ENCODE assay signal across 12 cellular contexts in genomic region chr11:119314748-119315138, GRCh38. TPM values are rescaled to one million over a fixed set of nuclear protein-coding genes. Genes with fewer than 3 reads are reported as not detected.
DNase-seq lines count a peak whose midpoint lies in the region; ATAC-seq and TF ChIP-seq lines count a peak whose summit lies in the region.
"Had no signal": no experiment of that assay in that cellular context is flagged by ENCODE, and none has a peak within 500 bp of the region (broad histone marks: within the 10 kb centered on the region; RNA-seq: fewer than 3 reads in every experiment).

No MANE protein-coding gene starts in this region.

- H3K4me2 ChIP-seq in mesenchymal stem cell (ENCODE audit: low read length, poor library complexity, severe bottlenecking): peak overlapping the region; percentile 55

- no peak overlapping the region for H3K14ac ChIP-seq in mesenchymal stem cell (ENCODE audit: low read length in 2 of 2)

- H2BK5ac ChIP-seq in mesenchymal stem cell (ENCODE audit: low read depth, low read length, poor library complexity, severe bottlenecking): no peak overlapping the region

- H3K4me1 ChIP-seq in mesenchymal stem cell (ENCODE audit: control insufficient read depth, insufficient read depth, low read depth, low read length) (peaks cover 38% of the 10 kb centered on the region), tibial nerve (peaks cover 0 to 62% (median 39%) of the 10 kb centered on the region in 4 donors)

- H3K27ac ChIP-seq in angular gyrus (ENCODE audit: low read depth, low read length): peak overlapping the region; percentile 88
- no peak overlapping the region for H3K27ac ChIP-seq in mesenchymal stem cell (ENCODE audit: low read length, poor library complexity, severe bottlenecking)
- peak overlapping the region; percentile 87 to 96 (median 93) for H3K27ac ChIP-seq in tibial nerve

- H3K9me3 ChIP-seq in mesenchymal stem cell (ENCODE audit: control insufficient read depth, low read length) (no peaks in the 10 kb centered on the region), tibial nerve (no peaks in the 10 kb centered on the region)

- no peak overlapping the region for H3K9ac ChIP-seq in mesenchymal stem cell (ENCODE audit: low read length)

- peaks cover 19% of the 10 kb centered on the region for H3K4me1 Mint-ChIP-seq in activated T-cell treated with anti-CD3 and anti-CD28 coated beads, Interleukin-2, amount 50 U/mL, for 4 hours (ENCODE audit: low read depth)

- H2AK5ac ChIP-seq in mesenchymal stem cell (ENCODE audit: low read length, severe bottlenecking): no peak overlapping the region

- peak overlapping the region; percentile 71 for H3K4me3 Mint-ChIP-seq in activated T-cell treated with anti-CD3 and anti-CD28 coated beads, Interleukin-2, amount 50 U/mL, for 4 hours

- no peak for ATAC-seq in activated T-cell treated with anti-CD3 and anti-CD28 coated beads, Interleukin-2, amount 50 U/mL, for 4 hours
- no peak for ATAC-seq in HG03460 (IDR thresholded peaks at IDR 0.05; ENCODE audit: unreplicated experiment)
- ATAC-seq in HG02571 (IDR thresholded peaks at IDR 0.05; ENCODE audit: unreplicated experiment): no peak

- peak overlapping the region in 1 of 2 experiments; percentile 57 for H2BK12ac ChIP-seq in mesenchymal stem cell (ENCODE audit: low read length in 2 of 2)

- 91% methylated on average over 17 of the region's 17 CpGs for WGBS in mesenchymal stem cell
- 54 to 58% methylated on average over 17 of the region's 17 CpGs for WGBS in tibial nerve, 2 donors

- no peak for TF ChIP-seq POLR2A in tibial nerve (IDR thresholded peaks at IDR 0.05)

- TF ChIP-seq EP300 in tibial nerve (IDR thresholded peaks at IDR 0.05): no peak

- no peak overlapping the region for H4K8ac ChIP-seq in mesenchymal stem cell (ENCODE audit: low read length)

- DNase-seq in activated T-cell treated with anti-CD3 and anti-CD28 coated beads, Interleukin-2, amount 50 U/mL, for 4 hours: no peak
- no peak for DNase-seq in activated T-cell treated with anti-CD3 and anti-CD28 coated beads, Interleukin-2, amount 50 U/mL, for 48 hours
- DNase-seq in mesenchymal stem cell (no peak), tibial nerve (ENCODE audit: low spot score in 2 of 2) (no peak)
- no peak for DNase-seq in stimulated activated naive CD4-positive, alpha-beta T cell treated with Interleukin-2 at 50 U/mL for 16 hours (lab: John Stamatoyannopoulos, UW)
- DNase-seq: GF-D8, KG1 had no signal

- no peak overlapping the region for H3K4me3 ChIP-seq in mesenchymal stem cell (ENCODE audit: insufficient read depth in 1 of 2, low read depth in 1 of 2, low read length in 2 of 2)
- H3K4me3 ChIP-seq in tibial nerve: peak overlapping the region; percentile 60 to 71 (median 65)

- H3K18ac ChIP-seq in mesenchymal stem cell (ENCODE audit: low read depth in 1 of 2, low read length in 2 of 2): no peak overlapping the region

- H3K36me3 ChIP-seq in mesenchymal stem cell (ENCODE audit: control insufficient read depth in 1 of 2, insufficient read depth in 2 of 2, low read depth in 1 of 2, low read length in 2 of 2): peaks cover 6 to 45% of the 10 kb centered on the region in 2 experiments
- peaks cover 0 to 33% (median 4%) of the 10 kb centered on the region in 3 donors for H3K36me3 ChIP-seq in tibial nerve

- no peak overlapping the region for H3K23ac ChIP-seq in mesenchymal stem cell (ENCODE audit: low read length in 2 of 2)

- peaks cover 16% of the 10 kb centered on the region for H3K27me3 Mint-ChIP-seq in activated T-cell treated with anti-CD3 and anti-CD28 coated beads, Interleukin-2, amount 50 U/mL, for 4 hours (ENCODE audit: low read depth)

- peaks cover 17% of the 10 kb centered on the region for H3K79me1 ChIP-seq in mesenchymal stem cell (replicated peaks; ENCODE audit: low read length, poor library complexity, severe bottlenecking)

- H4K91ac ChIP-seq in mesenchymal stem cell (ENCODE audit: low read length): no peak overlapping the region

- no peak overlapping the region for H2AFZ ChIP-seq in mesenchymal stem cell (ENCODE audit: low read depth, low read length)

- H3K4ac ChIP-seq in mesenchymal stem cell (ENCODE audit: low read depth in 1 of 2, low read length in 2 of 2): no peak overlapping the region

- H3K27me3 ChIP-seq in mesenchymal stem cell (ENCODE audit: control insufficient read depth in 1 of 2, insufficient read depth in 1 of 2, low read length in 2 of 2) (peaks cover 0 to 46% of the 10 kb centered on the region in 2 experiments), tibial nerve (peaks cover 0 to 25% of the 10 kb centered on the region in 2 donors)

- H3K9me3 Mint-ChIP-seq in activated T-cell treated with anti-CD3 and anti-CD28 coated beads, Interleukin-2, amount 50 U/mL, for 4 hours: no peaks in the 10 kb centered on the region

- H2BK120ac ChIP-seq in mesenchymal stem cell (ENCODE audit: low read depth, low read length): no peak overlapping the region

- TF ChIP-seq CTCF in tibial nerve (IDR thresholded peaks at IDR 0.05): no peak

- peaks cover under 1% of the 10 kb centered on the region for H3K36me3 Mint-ChIP-seq in activated T-cell treated with anti-CD3 and anti-CD28 coated beads, Interleukin-2, amount 50 U/mL, for 4 hours (ENCODE audit: insufficient read depth)

- no peak overlapping the region for H2BK15ac ChIP-seq in mesenchymal stem cell (ENCODE audit: low read depth, poor library complexity, severe bottlenecking)

RNA-seq across cellular contexts. Expression of gene MCAM, which starts 2.2 kb away (rescaled TPM):
- 1 to 10 TPM in 2 of 3 donors, under 1 TPM in 1; 0.96 to 3.2 (median 2.1) TPM for total RNA-seq in activated T-cell treated with anti-CD3 and anti-CD28 coated beads, Interleukin-2, amount 50 U/mL, for 4 hours
- 80.2 TPM for polyA plus RNA-seq in mesenchymal stem cell (2013, experiment 1 of 2)
- 77.3 TPM for polyA plus RNA-seq in mesenchymal stem cell (2013, experiment 2 of 2)
- total RNA-seq in tibial nerve: 1,000 to 10,000 TPM in 1 of 4 donors, 100 to 1,000 TPM in 3; 612 to 1,198 (median 830) TPM

RNA-seq across cellular contexts. Expression of gene RNF26, which starts 19.6 kb away (rescaled TPM):
- 10 to 100 TPM; 18.6 to 20.7 (median 18.9) TPM for total RNA-seq in activated T-cell treated with anti-CD3 and anti-CD28 coated beads, Interleukin-2, amount 50 U/mL, for 4 hours
- polyA plus RNA-seq in mesenchymal stem cell (2013, experiment 1 of 2): 30.2 TPM
- 30.5 TPM for polyA plus RNA-seq in mesenchymal stem cell (2013, experiment 2 of 2)
- total RNA-seq in tibial nerve: 10 to 100 TPM; 13.8 to 19.2 (median 15.9) TPM

RNA-seq across cellular contexts. Expression of gene C1QTNF5, which starts 25.9 kb away (rescaled TPM):
- total RNA-seq in activated T-cell treated with anti-CD3 and anti-CD28 coated beads, Interleukin-2, amount 50 U/mL, for 4 hours: not detected
- polyA plus RNA-seq in mesenchymal stem cell (2013, experiment 1 of 2): 25.1 TPM
- 26.5 TPM for polyA plus RNA-seq in mesenchymal stem cell (2013, experiment 2 of 2)
- total RNA-seq in tibial nerve: 10 to 100 TPM; 12.5 to 55.2 (median 34.1) TPM
- total RNA-seq: T-helper 1 cell treated with Interleukin-12 subunit alpha and Interleukin-12 subunit beta and Interleukin-4 antibody, amounts not matched to agents 30 ng/mL and 1 ng/mL, for 36 hours had no signal

RNA-seq across cellular contexts. Expression of gene MFRP, which starts 31.8 kb away (rescaled TPM):
- not detected for total RNA-seq in activated T-cell treated with anti-CD3 and anti-CD28 coated beads, Interleukin-2, amount 50 U/mL, for 4 hours
- polyA plus RNA-seq in mesenchymal stem cell (2013, experiment 1 of 2): not detected
- polyA plus RNA-seq in mesenchymal stem cell (2013, experiment 2 of 2): not detected
- total RNA-seq in tibial nerve: under 1 TPM in 1 of 4 donors, not detected in 3; 0.44 TPM
- total RNA-seq: subcutaneous adipose tissue; T-helper 1 cell treated with Interleukin-12 subunit alpha and Interleukin-12 subunit beta and Interleukin-4 antibody, amounts not matched to agents 30 ng/mL and 1 ng/mL, for 36 hours had no signal

Comparison
In these comparisons a context has a peak if more than half of its experiments do, and no peak if none do; other contexts are left out.
1. H3K4me3 ChIP-seq: peak in tibial nerve (4 of 4); none in mesenchymal stem cell (0 of 2).
2. RNA of gene MCAM, which starts 2.2 kb away (total RNA-seq): 612 to 1,198 TPM in tibial nerve; 0.96 to 3.2 TPM in activated T-cell treated with anti-CD3 and anti-CD28 coated beads, Interleukin-2, amount 50 U/mL, for 4 hours; every median in the first group is over 100 times any median in the second.
3. RNA of gene C1QTNF5, which starts 25.9 kb away (total RNA-seq): 12.5 to 55.2 TPM in tibial nerve; not detected in activated T-cell treated with anti-CD3 and anti-CD28 coated beads, Interleukin-2, amount 50 U/mL, for 4 hours; every median in the first group is over 10 times any median in the second.